In the genomic region with DNA sequence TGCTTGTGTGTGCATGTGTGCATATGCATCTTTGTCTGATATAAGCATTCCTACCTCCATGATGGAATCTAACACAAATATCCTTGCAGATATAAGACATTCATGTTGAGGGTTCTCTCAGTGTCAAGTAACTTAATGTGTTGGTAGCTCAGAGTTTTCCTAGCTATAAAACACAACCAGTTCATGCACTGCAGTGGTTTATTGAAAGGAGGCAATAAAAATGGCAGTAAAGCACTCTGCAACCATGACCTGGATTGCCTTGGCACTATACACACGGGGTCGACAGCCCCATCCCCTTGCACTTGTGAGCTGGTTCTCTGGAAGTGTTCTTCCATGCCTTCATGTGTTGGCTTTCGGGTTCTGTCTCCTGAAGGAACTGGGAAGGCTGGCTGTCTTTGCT, we compare ENCODE assay signal across 1 cellular context.
TF ChIP-seq lines count a peak whose summit lies in the region.

No MANE protein-coding gene starts in this region.

TF ChIP-seq in GM23338, 12 proteins besides CTCF, POLR2A, EP300 and RAD21 (continued from another document):
- TF ChIP-seq, protein P1, sequence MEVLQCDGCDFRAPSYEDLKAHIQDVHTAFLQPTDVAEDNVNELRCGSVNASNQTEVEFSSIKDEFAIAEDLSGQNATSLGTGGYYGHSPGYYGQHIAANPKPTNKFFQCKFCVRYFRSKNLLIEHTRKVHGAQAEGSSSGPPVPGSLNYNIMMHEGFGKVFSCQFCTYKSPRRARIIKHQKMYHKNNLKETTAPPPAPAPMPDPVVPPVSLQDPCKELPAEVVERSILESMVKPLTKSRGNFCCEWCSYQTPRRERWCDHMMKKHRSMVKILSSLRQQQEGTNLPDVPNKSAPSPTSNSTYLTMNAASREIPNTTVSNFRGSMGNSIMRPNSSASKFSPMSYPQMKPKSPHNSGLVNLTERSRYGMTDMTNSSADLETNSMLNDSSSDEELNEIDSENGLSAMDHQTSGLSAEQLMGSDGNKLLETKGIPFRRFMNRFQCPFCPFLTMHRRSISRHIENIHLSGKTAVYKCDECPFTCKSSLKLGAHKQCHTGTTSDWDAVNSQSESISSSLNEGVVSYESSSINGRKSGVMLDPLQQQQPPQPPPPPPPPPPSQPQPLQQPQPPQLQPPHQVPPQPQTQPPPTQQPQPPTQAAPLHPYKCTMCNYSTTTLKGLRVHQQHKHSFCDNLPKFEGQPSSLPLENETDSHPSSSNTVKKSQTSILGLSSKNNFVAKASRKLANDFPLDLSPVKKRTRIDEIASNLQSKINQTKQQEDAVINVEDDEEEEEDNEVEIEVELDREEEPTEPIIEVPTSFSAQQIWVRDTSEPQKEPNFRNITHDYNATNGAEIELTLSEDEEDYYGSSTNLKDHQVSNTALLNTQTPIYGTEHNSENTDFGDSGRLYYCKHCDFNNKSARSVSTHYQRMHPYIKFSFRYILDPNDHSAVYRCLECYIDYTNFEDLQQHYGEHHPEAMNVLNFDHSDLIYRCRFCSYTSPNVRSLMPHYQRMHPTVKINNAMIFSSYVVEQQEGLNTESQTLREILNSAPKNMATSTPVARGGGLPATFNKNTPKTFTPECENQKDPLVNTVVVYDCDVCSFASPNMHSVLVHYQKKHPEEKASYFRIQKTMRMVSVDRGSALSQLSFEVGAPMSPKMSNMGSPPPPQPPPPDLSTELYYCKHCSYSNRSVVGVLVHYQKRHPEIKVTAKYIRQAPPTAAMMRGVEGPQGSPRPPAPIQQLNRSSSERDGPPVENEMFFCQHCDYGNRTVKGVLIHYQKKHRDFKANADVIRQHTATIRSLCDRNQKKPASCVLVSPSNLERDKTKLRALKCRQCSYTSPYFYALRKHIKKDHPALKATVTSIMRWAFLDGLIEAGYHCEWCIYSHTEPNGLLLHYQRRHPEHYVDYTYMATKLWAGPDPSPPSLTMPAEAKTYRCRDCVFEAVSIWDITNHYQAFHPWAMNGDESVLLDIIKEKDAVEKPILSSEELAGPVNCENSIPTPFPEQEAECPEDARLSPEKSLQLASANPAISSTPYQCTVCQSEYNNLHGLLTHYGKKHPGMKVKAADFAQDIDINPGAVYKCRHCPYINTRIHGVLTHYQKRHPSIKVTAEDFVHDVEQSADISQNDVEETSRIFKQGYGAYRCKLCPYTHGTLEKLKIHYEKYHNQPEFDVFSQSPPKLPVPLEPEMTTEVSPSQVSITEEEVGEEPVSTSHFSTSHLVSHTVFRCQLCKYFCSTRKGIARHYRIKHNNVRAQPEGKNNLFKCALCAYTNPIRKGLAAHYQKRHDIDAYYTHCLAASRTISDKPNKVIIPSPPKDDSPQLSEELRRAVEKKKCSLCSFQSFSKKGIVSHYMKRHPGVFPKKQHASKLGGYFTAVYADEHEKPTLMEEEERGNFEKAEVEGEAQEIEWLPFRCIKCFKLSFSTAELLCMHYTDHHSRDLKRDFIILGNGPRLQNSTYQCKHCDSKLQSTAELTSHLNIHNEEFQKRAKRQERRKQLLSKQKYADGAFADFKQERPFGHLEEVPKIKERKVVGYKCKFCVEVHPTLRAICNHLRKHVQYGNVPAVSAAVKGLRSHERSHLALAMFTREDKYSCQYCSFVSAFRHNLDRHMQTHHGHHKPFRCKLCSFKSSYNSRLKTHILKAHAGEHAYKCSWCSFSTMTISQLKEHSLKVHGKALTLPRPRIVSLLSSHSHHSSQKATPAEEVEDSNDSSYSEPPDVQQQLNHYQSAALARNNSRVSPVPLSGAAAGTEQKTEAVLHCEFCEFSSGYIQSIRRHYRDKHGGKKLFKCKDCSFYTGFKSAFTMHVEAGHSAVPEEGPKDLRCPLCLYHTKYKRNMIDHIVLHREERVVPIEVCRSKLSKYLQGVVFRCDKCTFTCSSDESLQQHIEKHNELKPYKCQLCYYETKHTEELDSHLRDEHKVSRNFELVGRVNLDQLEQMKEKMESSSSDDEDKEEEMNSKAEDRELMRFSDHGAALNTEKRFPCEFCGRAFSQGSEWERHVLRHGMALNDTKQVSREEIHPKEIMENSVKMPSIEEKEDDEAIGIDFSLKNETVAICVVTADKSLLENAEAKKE (CRISPR knock-in tag; IDR thresholded peaks at IDR 0.05): no peak
- TF ChIP-seq ZNF114 (CRISPR knock-in tag; IDR thresholded peaks at IDR 0.05) (no peak), POLR2AphosphoS5 (IDR thresholded peaks at IDR 0.05; ENCODE audit: low read depth) (no peak)
- TF ChIP-seq, protein P2, sequence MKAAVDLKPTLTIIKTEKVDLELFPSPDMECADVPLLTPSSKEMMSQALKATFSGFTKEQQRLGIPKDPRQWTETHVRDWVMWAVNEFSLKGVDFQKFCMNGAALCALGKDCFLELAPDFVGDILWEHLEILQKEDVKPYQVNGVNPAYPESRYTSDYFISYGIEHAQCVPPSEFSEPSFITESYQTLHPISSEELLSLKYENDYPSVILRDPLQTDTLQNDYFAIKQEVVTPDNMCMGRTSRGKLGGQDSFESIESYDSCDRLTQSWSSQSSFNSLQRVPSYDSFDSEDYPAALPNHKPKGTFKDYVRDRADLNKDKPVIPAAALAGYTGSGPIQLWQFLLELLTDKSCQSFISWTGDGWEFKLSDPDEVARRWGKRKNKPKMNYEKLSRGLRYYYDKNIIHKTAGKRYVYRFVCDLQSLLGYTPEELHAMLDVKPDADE (IDR thresholded peaks at IDR 0.05): no peak
